In genomic region chr15:44009056-44009455, GRCh38 we compare ENCODE assay signal across 16 cellular contexts.
DNase-seq lines count a peak whose midpoint lies in the region; ATAC-seq and TF ChIP-seq lines count a peak whose summit lies in the region.
"Had no signal": no experiment of that assay in that cellular context is flagged by ENCODE, and none has a peak within 500 bp of the region (broad histone marks: within the 10 kb centered on the region; RNA-seq: fewer than 3 reads in every experiment).

No MANE protein-coding gene starts in this region.

- H3K4me2 ChIP-seq in PC-3 (ENCODE audit: low read length) (peak overlapping the region; percentile 33), osteoblast (ENCODE audit: insufficient read depth, low read length) (no peak overlapping the region)

- 87% methylated on average over 2 of the region's 2 CpGs for WGBS in suprapubic skin

- no peak overlapping the region for H3K9ac ChIP-seq in PC-3 (ENCODE audit: low read length)

- intact Hi-C loops in PC-3 (cut with micrococcal nuclease) = loop anchor here (2.0 kb wide), 1 partner anchor 50 kb away; no protein-coding TSS in a partner anchor

- POLR2A ChIA-PET in PC-3 (lab: Charles Lee; ENCODE audit: unreplicated experiment) = interaction anchor here (0.6 kb wide), 2 partner anchors 38 to 1073 kb away, joined by 3 to 5 read pairs; no protein-coding TSS in a partner anchor

- H3K27me3 ChIP-seq in PC-3 (ENCODE audit: low read length) (no peaks in the 10 kb centered on the region), osteoblast (ENCODE audit: insufficient read depth, low read length) (peaks cover 4% of the 10 kb centered on the region), suprapubic skin (no peaks in the 10 kb centered on the region)

- H3K4me1 ChIP-seq in PC-3 (ENCODE audit: insufficient read depth, low read length) (peaks cover 19% of the 10 kb centered on the region), osteoblast (ENCODE audit: insufficient read depth, low read length) (peaks cover 20% of the 10 kb centered on the region), suprapubic skin (no peaks in the 10 kb centered on the region)

- TF ChIP-seq CTCF in PC-3 (conservative IDR thresholded peaks at IDR 0.05; ENCODE audit: low read depth, low read length) (no peak), epithelial cell of esophagus (IDR thresholded peaks at IDR 0.05; ENCODE audit: insufficient read depth, low read depth, low read length, missing control alignments) (no peak), osteoblast (IDR thresholded peaks at IDR 0.05; ENCODE audit: extremely low read depth, low read depth, low read length) (no peak), suprapubic skin (IDR thresholded peaks at IDR 0.05) (no peak)

- no peaks in the 10 kb centered on the region for H3K79me2 ChIP-seq in PC-3 (ENCODE audit: low read length)
- peaks cover 8% of the 10 kb centered on the region for H3K79me2 ChIP-seq in osteoblast (ENCODE audit: insufficient read depth, low read length)

- no peaks in the 10 kb centered on the region for H3F3A ChIP-seq in PC-3 (ENCODE audit: low read length, unreplicated experiment)

- no peak for TF ChIP-seq EP300 in suprapubic skin (IDR thresholded peaks at IDR 0.05)

- no peak for TF ChIP-seq POLR2A in suprapubic skin (IDR thresholded peaks at IDR 0.05)

- H2AFZ ChIP-seq in PC-3 (ENCODE audit: low read length) (no peak overlapping the region), osteoblast (ENCODE audit: low read length) (no peak overlapping the region)

- H4K20me1 ChIP-seq in PC-3 (ENCODE audit: low read length) = no peaks in the 10 kb centered on the region
- no peaks in the 10 kb centered on the region for H4K20me1 ChIP-seq in osteoblast (ENCODE audit: insufficient read depth, low read length)

- H3K36me3 ChIP-seq in PC-3 (ENCODE audit: low read depth, low read length) (no peaks in the 10 kb centered on the region), osteoblast (ENCODE audit: insufficient read depth, low read length) (no peaks in the 10 kb centered on the region), suprapubic skin (no peaks in the 10 kb centered on the region)
- H3K36me3 ChIP-seq: thoracic aorta had no signal

- H3K27ac ChIP-seq in PC-3 (ENCODE audit: low read length) (peak overlapping the region; percentile 37), osteoblast (ENCODE audit: low read depth, low read length) (no peak overlapping the region), suprapubic skin (no peak overlapping the region)
- H3K27ac ChIP-seq: thoracic aorta had no signal

- BruUV-seq in PC-3 (replicated peaks; lab: Mats Ljungman, UMichigan) = no TSS peak

- ATAC-seq in PC-3 = peak; percentile 99

- no peaks in the 10 kb centered on the region for H3K9me2 ChIP-seq in PC-3 (replicated peaks; ENCODE audit: low read length)

- DNase-seq in GM03348 (ENCODE audit: low spot score) (peak; percentile 50), PC-3 (peak; percentile 86), epithelial cell of esophagus (ENCODE audit: low read depth) (peak; percentile 88), osteoblast (ENCODE audit: insufficient read length, low spot score, missing footprints) (peak; percentile 65), suprapubic skin (ENCODE audit: low spot score in 2 of 2) (no peak), COR-L47 (lab: John Stamatoyannopoulos, UW) (no peak), hepatic stellate cell (ENCODE audit: low spot score) (no peak), superior temporal gyrus (ENCODE audit: extremely low spot score) (no peak)
- DNase-seq: activated CD4-positive, alpha-beta memory T cell treated with anti-CD3 and anti-CD28 coated beads, Interleukin-2, amount 10 ng/mL, durations not matched to agents 7 days and 5 days; activated effector memory CD4-positive, alpha-beta T cell treated with anti-CD3 and anti-CD28 coated beads, Interleukin-2, amount 50 U/mL, for 16 hours; NCI-H446; occipital lobe; RPMI8226; stimulated activated CD4-positive, alpha-beta T cell treated with anti-CD3 and anti-CD28 coated beads, Interleukin-12 subunit alpha, Interleukin-12 subunit beta, amount 100 ng/mL, for 4 hours; T-helper 9 cell had no signal

- CTCF ChIA-PET in PC-3 (lab: Charles Lee) = no interaction called here

- no peaks in the 10 kb centered on the region for H3K9me3 ChIP-seq in PC-3 (ENCODE audit: low read length)
- H3K9me3 ChIP-seq in osteoblast (ENCODE audit: low read depth, low read length) = no peaks in the 10 kb centered on the region
- no peaks in the 10 kb centered on the region for H3K9me3 ChIP-seq in suprapubic skin
- H3K9me3 ChIP-seq: thoracic aorta had no signal

- no peak overlapping the region for H3K4me3 ChIP-seq in PC-3 (ENCODE audit: low read length)
- no peak overlapping the region for H3K4me3 ChIP-seq in epithelial cell of esophagus (ENCODE audit: low read length)
- H3K4me3 ChIP-seq in osteoblast (ENCODE audit: insufficient read depth, low read length) = no peak overlapping the region
- H3K4me3 ChIP-seq in suprapubic skin = no peak overlapping the region
- H3K4me3 ChIP-seq: thoracic aorta had no signal

Comparison
In these comparisons a context has a peak if more than half of its experiments do, and no peak if none do; other contexts are left out.
1. DNase-seq: peak in GM03348 (single experiment), PC-3 (single experiment), epithelial cell of esophagus (single experiment) and osteoblast (single experiment); none in suprapubic skin (0 of 2), COR-L47 (single experiment), hepatic stellate cell (single experiment) and superior temporal gyrus (single experiment).